ENCODE assay signal across 20 cellular contexts in the genomic region with DNA sequence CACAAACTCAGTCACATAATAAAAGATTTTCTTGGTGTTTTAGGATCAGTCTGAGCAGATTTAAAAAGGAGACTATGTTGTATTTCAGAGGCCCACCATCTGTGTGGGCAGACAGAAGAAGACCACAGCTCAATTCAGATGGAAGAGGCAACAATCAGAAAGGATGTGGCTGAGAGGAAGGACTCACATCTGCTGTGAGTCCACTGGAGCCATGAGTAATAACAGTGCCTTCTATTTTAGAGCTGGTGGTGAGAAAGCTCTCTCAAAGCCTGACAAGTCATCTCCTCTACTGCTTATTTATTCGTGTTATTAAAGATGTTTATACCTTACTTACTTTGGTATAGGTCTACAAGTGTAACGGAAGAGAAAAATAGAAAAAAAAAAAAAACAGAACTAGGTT.
A peak's percentile ranks its signal among the peaks of the same experiment; 100 is the strongest.
DNase-seq lines count a peak whose midpoint lies in the region; ATAC-seq and TF ChIP-seq lines count a peak whose summit lies in the region.
"Had no signal": no experiment of that assay in that cellular context is flagged by ENCODE, and none has a peak within 500 bp of the region (broad histone marks: within the 10 kb centered on the region; RNA-seq: fewer than 3 reads in every experiment).

No MANE protein-coding gene starts in this region.

- H3K4me1 Mint-ChIP-seq in progenitor cell of endocrine pancreas (ENCODE audit: low read depth), result peaks cover 7% of the 10 kb centered on the region
- H3K4me1 Mint-ChIP-seq: activated naive CD4-positive, alpha-beta T cell treated with anti-CD3 and anti-CD28 coated beads, Interleukin-2, amount 50 U/mL, for 24 hours had no signal

- no peaks in the 10 kb centered on the region for H3K9me3 Mint-ChIP-seq in progenitor cell of endocrine pancreas (ENCODE audit: low read depth)

- ATAC-seq in GM18870 (IDR thresholded peaks at IDR 0.05; ENCODE audit: unreplicated experiment), result peak; percentile 68
- peak; percentile 85 for ATAC-seq in HG02852 (IDR thresholded peaks at IDR 0.05; ENCODE audit: unreplicated experiment)
- ATAC-seq in HG03439 (IDR thresholded peaks at IDR 0.05; ENCODE audit: unreplicated experiment), result peak; percentile 73
- no peak for ATAC-seq in GM19023 (IDR thresholded peaks at IDR 0.05; ENCODE audit: unreplicated experiment)
- ATAC-seq: heart left ventricle; stimulated activated naive CD8-positive, alpha-beta T cell treated with anti-CD3 and anti-CD28 coated beads, Interleukin-15, Interleukin-2, amounts not matched to agents 100 U/mL and 50 U/mL, for 24 hours had no signal

- no peaks in the 10 kb centered on the region for H3K36me3 Mint-ChIP-seq in progenitor cell of endocrine pancreas (ENCODE audit: insufficient read depth)
- H3K36me3 Mint-ChIP-seq: activated naive CD4-positive, alpha-beta T cell treated with anti-CD3 and anti-CD28 coated beads, Interleukin-2, amount 50 U/mL, for 24 hours had no signal

- DNase-seq in LoVo (ENCODE audit: low spot score) (no peak), progenitor cell of endocrine pancreas (ENCODE audit: low spot score, unreplicated experiment) (no peak)
- DNase-seq in activated naive CD4-positive, alpha-beta T cell treated with anti-CD3 and anti-CD28 coated beads, Interleukin-2, amount 50 U/mL, for 16 hours, result no peak
- DNase-seq: activated CD4-positive, alpha-beta T cell treated with anti-CD3 and anti-CD28 coated beads for 4 hours; aorta; central memory CD4-positive, alpha-beta T cell; GM23248; heart left ventricle; midbrain; NCI-H1105; NCI-H2081; small intestine; stimulated activated CD4-positive, alpha-beta T cell treated with anti-CD3 and anti-CD28 coated beads, Interleukin-4, amount 100 ng/mL, for 1 hour; stimulated activated naive CD8-positive, alpha-beta T cell treated with anti-CD3 and anti-CD28 coated beads, Interleukin-15, Interleukin-2, amounts not matched to agents 100 U/mL and 50 U/mL, for 24 hours; transverse colon had no signal

- TF ChIP-seq CTCF in progenitor cell of endocrine pancreas (IDR thresholded peaks at IDR 0.05; ENCODE audit: unreplicated experiment), result no peak

- no peak overlapping the region for H3K27ac Mint-ChIP-seq in progenitor cell of endocrine pancreas
- H3K27ac Mint-ChIP-seq: activated naive CD4-positive, alpha-beta T cell treated with anti-CD3 and anti-CD28 coated beads, Interleukin-2, amount 50 U/mL, for 24 hours had no signal

- no peak overlapping the region for H3K4me3 Mint-ChIP-seq in progenitor cell of endocrine pancreas (ENCODE audit: low read depth)
- H3K4me3 Mint-ChIP-seq: activated naive CD4-positive, alpha-beta T cell treated with anti-CD3 and anti-CD28 coated beads, Interleukin-2, amount 50 U/mL, for 24 hours had no signal

- H3K27me3 Mint-ChIP-seq in progenitor cell of endocrine pancreas, result peaks cover 6% of the 10 kb centered on the region
- H3K27me3 Mint-ChIP-seq: activated naive CD4-positive, alpha-beta T cell treated with anti-CD3 and anti-CD28 coated beads, Interleukin-2, amount 50 U/mL, for 24 hours had no signal
